8 cellular contexts compared by ENCODE assay signal in the genomic region with DNA sequence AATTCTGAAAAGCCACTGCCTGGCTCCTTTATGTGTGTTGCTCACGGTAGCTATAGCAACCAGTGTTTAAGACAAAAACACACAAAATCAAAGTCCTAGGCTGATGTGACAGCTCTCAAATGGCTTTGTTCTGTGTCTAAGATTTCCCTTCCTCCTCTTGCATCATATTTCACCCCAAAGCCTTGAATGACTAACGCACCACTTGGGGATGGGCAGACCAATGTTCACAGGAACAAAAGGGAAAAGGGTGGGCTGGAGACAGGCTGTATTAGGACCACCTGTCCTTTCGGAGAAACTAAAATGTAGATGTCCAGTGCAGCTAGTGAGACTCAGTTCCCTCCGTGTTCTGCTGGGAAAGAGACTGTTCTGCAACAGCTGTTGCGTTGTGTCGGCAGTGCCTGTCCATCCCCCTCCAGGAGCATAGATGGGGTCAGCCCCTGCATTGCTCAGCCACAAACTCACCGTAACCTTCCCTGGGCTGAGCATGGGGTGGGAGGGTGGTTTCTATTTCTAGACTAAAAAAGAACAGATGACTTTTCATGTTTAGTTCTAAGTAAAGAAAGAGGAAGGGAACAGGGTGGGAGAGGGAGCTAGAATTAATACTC. TPM values are rescaled to one million over a fixed set of nuclear protein-coding genes. Genes with fewer than 3 reads are reported as not detected.
A peak's percentile ranks its signal among the peaks of the same experiment; 100 is the strongest.
DNase-seq lines count a peak whose midpoint lies in the region; ATAC-seq and TF ChIP-seq lines count a peak whose summit lies in the region.

No MANE protein-coding gene starts in this region.

- peak overlapping the region in 5 of 10 donors; percentile 6 to 34 (median 15) for H3K27ac ChIP-seq in heart right ventricle

- peak overlapping the region; percentile 77 for H3K27ac Mint-ChIP-seq in Calu3 (ENCODE audit: unreplicated experiment)
- no peak overlapping the region for H3K27ac Mint-ChIP-seq in T-helper 17 cell
- peak overlapping the region; percentile 20 for H3K27ac Mint-ChIP-seq in stimulated activated naive B cell treated with anti-CD40 and anti-IgM and Interleukin-4, amounts not matched to agents 10 μg/mL and 1 μg/mL and 100 μg/mL, for 72 hours

- H3K27me3 Mint-ChIP-seq in Calu3 (ENCODE audit: unreplicated experiment) (no peaks in the 10 kb centered on the region), T-helper 17 cell (peaks cover 19% of the 10 kb centered on the region)
- H3K27me3 Mint-ChIP-seq in stimulated activated naive B cell treated with anti-CD40 and anti-IgM and Interleukin-4, amounts not matched to agents 10 μg/mL and 1 μg/mL and 100 μg/mL, for 72 hours, result peaks cover 0 to 5% of the 10 kb centered on the region in 2 donors

- H3K4me3 ChIP-seq in heart right ventricle, result peak overlapping the region in 5 of 10 donors; percentile 10 to 16 (median 16)

- 57 to 61% methylated on average over 7 of the region's 7 CpGs for WGBS in heart right ventricle, 2 donors

- H3K4me3 Mint-ChIP-seq in Calu3 (ENCODE audit: low read depth, unreplicated experiment) (no peak overlapping the region), T-helper 17 cell (peak overlapping the region; percentile 12)
- H3K4me3 Mint-ChIP-seq in stimulated activated naive B cell treated with anti-CD40 and anti-IgM and Interleukin-4, amounts not matched to agents 10 μg/mL and 1 μg/mL and 100 μg/mL, for 72 hours, result peak overlapping the region in 1 of 2 donors; percentile 14

- peaks cover 0 to 19% (median 5%) of the 10 kb centered on the region in 9 donors for H3K4me1 ChIP-seq in heart right ventricle

- H3K9me3 ChIP-seq in T-helper 17 cell (ENCODE audit: control insufficient read depth, low read length, poor library complexity, severe bottlenecking) (no peaks in the 10 kb centered on the region), heart right ventricle (no peaks in the 10 kb centered on the region)

- no peaks in the 10 kb centered on the region for H3K36me3 Mint-ChIP-seq in Calu3 (ENCODE audit: insufficient read depth, unreplicated experiment)
- H3K36me3 Mint-ChIP-seq in T-helper 17 cell (ENCODE audit: low read depth), result peaks cover 3% of the 10 kb centered on the region
- peaks cover 0 to 4% of the 10 kb centered on the region in 2 donors for H3K36me3 Mint-ChIP-seq in stimulated activated naive B cell treated with anti-CD40 and anti-IgM and Interleukin-4, amounts not matched to agents 10 μg/mL and 1 μg/mL and 100 μg/mL, for 72 hours

- intact Hi-C loops in Calu3 (cut with micrococcal nuclease; ENCODE audit: unreplicated experiment) (loop anchor here (2.0 kb wide), 1 partner anchor 25 kb away; no protein-coding TSS in a partner anchor), heart right ventricle (cut with DNase I) (no loop called here)

- BruUV-seq in Calu3 (replicated peaks; lab: Mats Ljungman, UMichigan), result no TSS peak

- DNase-seq in Calu3 (peak; percentile 36), T-helper 17 cell (no peak), heart right ventricle (no peak)
- DNase-seq in stimulated activated naive B cell treated with anti-CD40 and anti-IgM and Interleukin-4, amounts not matched to agents 10 μg/mL and 1 μg/mL and 100 μg/mL, for 72 hours, result no peak
- no peak for DNase-seq in activated CD8-positive, alpha-beta memory T cell treated with anti-CD3 and anti-CD28 coated beads for 24 hours

- TF ChIP-seq CTCF in Calu3 (IDR thresholded peaks at IDR 0.05; ENCODE audit: unreplicated experiment) (no peak), heart right ventricle (IDR thresholded peaks at IDR 0.05) (no peak)

- H3K27me3 ChIP-seq in heart right ventricle, result no peaks in the 10 kb centered on the region

- H3K36me3 ChIP-seq in heart right ventricle, result no peaks in the 10 kb centered on the region

- H3K4me1 Mint-ChIP-seq in Calu3 (ENCODE audit: low read depth, unreplicated experiment) (peaks cover 9% of the 10 kb centered on the region), T-helper 17 cell (peaks cover 7% of the 10 kb centered on the region)
- peaks cover 5 to 9% of the 10 kb centered on the region in 2 donors for H3K4me1 Mint-ChIP-seq in stimulated activated naive B cell treated with anti-CD40 and anti-IgM and Interleukin-4, amounts not matched to agents 10 μg/mL and 1 μg/mL and 100 μg/mL, for 72 hours

- H3K9me3 Mint-ChIP-seq in Calu3 (ENCODE audit: low read depth, unreplicated experiment), result no peaks in the 10 kb centered on the region
- H3K9me3 Mint-ChIP-seq in stimulated activated naive B cell treated with anti-CD40 and anti-IgM and Interleukin-4, amounts not matched to agents 10 μg/mL and 1 μg/mL and 100 μg/mL, for 72 hours, result peaks cover 3 to 4% of the 10 kb centered on the region in 2 donors

- ATAC-seq in HG02571 (IDR thresholded peaks at IDR 0.05; ENCODE audit: unreplicated experiment) (peak; percentile 69), T-helper 17 cell (peak; percentile 82), heart right ventricle (peak in 7 of 8 donors; percentile 49 to 93 (median 66)), HG03196 (IDR thresholded peaks at IDR 0.05; ENCODE audit: unreplicated experiment) (no peak), HG02870 (IDR thresholded peaks at IDR 0.05; ENCODE audit: unreplicated experiment) (no peak)
- ATAC-seq in stimulated activated naive B cell treated with anti-CD40 and anti-IgM and Interleukin-4, amounts not matched to agents 10 μg/mL and 1 μg/mL and 100 μg/mL, for 72 hours (replicated peaks), result peak; percentile 74 to 89

- CTCF ChIA-PET in Calu3 (lab: Charles Lee), result interaction anchor here (0.6 kb wide), 1 partner anchor 192 kb away, joined by 4 read pairs; no protein-coding TSS in a partner anchor

RNA-seq across cellular contexts. Expression of a gene that starts 26.8 kb away (rescaled TPM):
- total RNA-seq in Calu3 (2022), result 23.2 and 28.9 TPM in 2 replicates
- 10 to 100 TPM; 22.6 to 25.6 TPM for total RNA-seq in T-helper 17 cell
- total RNA-seq in heart right ventricle, result 100 to 1,000 TPM in 1 of 10 donors, 10 to 100 TPM in 9; 72.3 to 102 (median 77.7) TPM
- 10 to 100 TPM; 22.8 to 30.4 TPM for polyA plus RNA-seq in heart right ventricle

Comparison
In these comparisons a context has a peak if more than half of its experiments do, and no peak if none do; other contexts are left out.
1. ATAC-seq: peak in HG02571 (single experiment), T-helper 17 cell (single experiment), heart right ventricle (7 of 8) and stimulated activated naive B cell treated with anti-CD40 and anti-IgM and Interleukin-4, amounts not matched to agents 10 μg/mL and 1 μg/mL and 100 μg/mL, for 72 hours (2 of 2); none in HG03196 (single experiment) and HG02870 (single experiment).